Comparison of ENCODE assay signal across 17 cellular contexts in the genomic region with DNA sequence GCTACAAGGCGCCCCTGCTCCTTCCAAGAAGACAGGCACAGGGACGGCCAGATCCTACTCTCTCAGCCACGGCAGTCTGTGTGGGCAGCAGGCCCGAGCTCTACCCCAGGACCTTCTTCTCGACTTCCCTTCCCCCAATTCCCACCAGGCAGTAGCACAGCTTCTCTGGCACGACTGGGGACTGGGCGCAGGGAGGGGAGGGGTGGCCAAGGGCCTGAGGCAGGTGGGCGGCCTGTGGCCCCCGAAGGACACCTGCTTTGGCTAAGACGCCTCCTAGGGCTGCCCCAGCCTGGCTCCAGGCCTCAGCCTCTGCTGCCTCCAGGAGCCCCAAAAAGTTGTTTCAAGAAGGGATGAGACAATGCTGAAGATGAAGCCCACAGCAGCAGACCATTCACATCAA. TPM values are rescaled to one million over a fixed set of nuclear protein-coding genes. Genes with fewer than 3 reads are reported as not detected.
DNase-seq lines count a peak whose midpoint lies in the region.
"Had no signal": no experiment of that assay in that cellular context is flagged by ENCODE, and none has a peak within 500 bp of the region (broad histone marks: within the 10 kb centered on the region; RNA-seq: fewer than 3 reads in every experiment).

No MANE protein-coding gene starts in this region.

- no peak overlapping the region for H3K18ac ChIP-seq in neuronal stem cell (ENCODE audit: low read length)

- H2BK120ac ChIP-seq in neuronal stem cell (ENCODE audit: low read depth, low read length), result no peak overlapping the region

- H3K27me3 ChIP-seq in neuronal stem cell (ENCODE audit: control insufficient read depth in 3 of 3, insufficient read depth in 3 of 3, low read depth in 1 of 3, low read length in 3 of 3), result no peaks in the 10 kb centered on the region
- H3K27me3 ChIP-seq: BLaER1 treated with 17β-estradiol and CSF1 and Interleukin-3, amounts not matched to agents 10 nM and 100 nM had no signal

- peaks cover 3% of the 10 kb centered on the region for H3K4me1 Mint-ChIP-seq in activated T-helper 1 cell treated with anti-CD3 and anti-CD28 coated beads, Interleukin-12 subunit alpha, Interleukin-12 subunit beta, Interleukin-2, Interleukin-4 antibody, amounts not matched to agents 30 ng/mL and 10 ng/mL and 1 ng/mL, durations not matched to agents 14 hours and 24 hours and 36 hours (ENCODE audit: low read depth)

- no peak overlapping the region for H3K23ac ChIP-seq in neuronal stem cell (ENCODE audit: low read depth, low read length, poor library complexity)

- no peak overlapping the region for H2BK15ac ChIP-seq in neuronal stem cell (ENCODE audit: low read length)

- H3K27ac Mint-ChIP-seq in activated T-helper 1 cell treated with anti-CD3 and anti-CD28 coated beads, Interleukin-12 subunit alpha, Interleukin-12 subunit beta, Interleukin-2, Interleukin-4 antibody, amounts not matched to agents 30 ng/mL and 10 ng/mL and 1 ng/mL, durations not matched to agents 14 hours and 24 hours and 36 hours, result no peak overlapping the region
- H3K27ac Mint-ChIP-seq: B cell; CD4-positive, alpha-beta T cell; CD8-positive, alpha-beta T cell had no signal

- no peak overlapping the region for H3K27ac ChIP-seq in neuronal stem cell (replicated peaks; ENCODE audit: low read length)
- H3K27ac ChIP-seq: BLaER1 treated with 17β-estradiol and CSF1 and Interleukin-3, amounts not matched to agents 10 nM and 100 nM; C4-2B had no signal

- no peaks in the 10 kb centered on the region for H3K27me3 Mint-ChIP-seq in activated T-helper 1 cell treated with anti-CD3 and anti-CD28 coated beads, Interleukin-12 subunit alpha, Interleukin-12 subunit beta, Interleukin-2, Interleukin-4 antibody, amounts not matched to agents 30 ng/mL and 10 ng/mL and 1 ng/mL, durations not matched to agents 14 hours and 24 hours and 36 hours (ENCODE audit: insufficient read depth)
- H3K27me3 Mint-ChIP-seq: B cell; CD4-positive, alpha-beta T cell had no signal

- no peak overlapping the region for H3K4me3 ChIP-seq in neuronal stem cell (ENCODE audit: low read length in 2 of 2)
- H3K4me3 ChIP-seq: BLaER1 treated with 17β-estradiol and CSF1 and Interleukin-3, amounts not matched to agents 10 nM and 100 nM had no signal

- H3K4ac ChIP-seq in neuronal stem cell (ENCODE audit: low read length), result no peak overlapping the region

- peaks cover 3% of the 10 kb centered on the region for H3K36me3 Mint-ChIP-seq in activated T-helper 1 cell treated with anti-CD3 and anti-CD28 coated beads, Interleukin-12 subunit alpha, Interleukin-12 subunit beta, Interleukin-2, Interleukin-4 antibody, amounts not matched to agents 30 ng/mL and 10 ng/mL and 1 ng/mL, durations not matched to agents 14 hours and 24 hours and 36 hours (ENCODE audit: low read depth)
- H3K36me3 Mint-ChIP-seq: CD8-positive, alpha-beta T cell had no signal

- peak overlapping the region; percentile 10 for H3K14ac ChIP-seq in neuronal stem cell (ENCODE audit: low read length)

- no CpG with 5 or more reads among the region's 10 CpGs for WGBS in neuronal stem cell (ENCODE audit: extremely low coverage in 2 of 2, insufficient read length in 2 of 2, insufficient replicate concordance in 1 of 2), 2 donors

- H3K4me2 ChIP-seq in neuronal stem cell (ENCODE audit: insufficient read depth, low read length, poor library complexity, severe bottlenecking), result no peak overlapping the region
- H3K4me2 ChIP-seq: BLaER1 treated with 17β-estradiol and CSF1 and Interleukin-3, amounts not matched to agents 10 nM and 100 nM had no signal

- H3K9ac ChIP-seq in neuronal stem cell (ENCODE audit: low read depth, low read length, poor library complexity), result peak overlapping the region; percentile 36
- H3K9ac ChIP-seq: BLaER1 treated with 17β-estradiol and CSF1 and Interleukin-3, amounts not matched to agents 10 nM and 100 nM had no signal

- H3K79me1 ChIP-seq in neuronal stem cell (ENCODE audit: low read depth, low read length), result no peaks in the 10 kb centered on the region

- H3K36me3 ChIP-seq in neuronal stem cell (replicated peaks in 1 of 2; ENCODE audit: control insufficient read depth in 2 of 2, insufficient read depth in 2 of 2, low read length in 2 of 2), result no peaks in the 10 kb centered on the region
- H3K36me3 ChIP-seq: BLaER1 treated with 17β-estradiol and CSF1 and Interleukin-3, amounts not matched to agents 10 nM and 100 nM had no signal

- H4K8ac ChIP-seq in neuronal stem cell (ENCODE audit: low read depth, low read length), result no peak overlapping the region

- intact Hi-C loops in activated T-helper 1 cell treated with anti-CD3 and anti-CD28 coated beads, Interleukin-12 subunit alpha, Interleukin-12 subunit beta, Interleukin-2, Interleukin-4 antibody, amounts not matched to agents 30 ng/mL and 10 ng/mL and 1 ng/mL, durations not matched to agents 14 hours and 24 hours and 36 hours (cut with micrococcal nuclease), result no loop called here

- peaks cover 0 to 3% of the 10 kb centered on the region in 2 donors for H3K9me3 ChIP-seq in neuronal stem cell (replicated peaks in 1 of 2; ENCODE audit: control insufficient read depth in 2 of 2, insufficient read depth in 1 of 2, low read depth in 1 of 2, low read length in 2 of 2)
- H3K9me3 ChIP-seq: Caco-2 had no signal

- H3K9me3 Mint-ChIP-seq in activated T-helper 1 cell treated with anti-CD3 and anti-CD28 coated beads, Interleukin-12 subunit alpha, Interleukin-12 subunit beta, Interleukin-2, Interleukin-4 antibody, amounts not matched to agents 30 ng/mL and 10 ng/mL and 1 ng/mL, durations not matched to agents 14 hours and 24 hours and 36 hours, result peaks cover under 1% of the 10 kb centered on the region
- H3K9me3 Mint-ChIP-seq: CD4-positive, alpha-beta T cell had no signal

- no peak overlapping the region for H2BK12ac ChIP-seq in neuronal stem cell (ENCODE audit: low read length)

- no peak overlapping the region for H2AFZ ChIP-seq in neuronal stem cell (ENCODE audit: low read length)

- no peak overlapping the region for H4K91ac ChIP-seq in neuronal stem cell (ENCODE audit: low read depth, low read length, poor library complexity)

- no peak overlapping the region for H2BK5ac ChIP-seq in neuronal stem cell (ENCODE audit: low read length)

- peak; percentile 5 for DNase-seq in activated gamma-delta T cell (lab: John Stamatoyannopoulos, UW)
- no peak for DNase-seq in activated gamma-delta T cell treated with Interleukin-2 at 50 U/mL for 16 hours
- DNase-seq in neuronal stem cell (ENCODE audit: low spot score), result no peak
- DNase-seq in AG08395 (ENCODE audit: low spot score), result no peak
- no peak for DNase-seq in activated T-helper 1 cell treated with anti-CD3 and anti-CD28 coated beads, Interleukin-12 subunit alpha, Interleukin-12 subunit beta, Interleukin-2, Interleukin-4 antibody, amounts not matched to agents 30 ng/mL and 10 ng/mL and 1 ng/mL, durations not matched to agents 14 hours and 24 hours and 36 hours (ENCODE audit: low spot score)
- DNase-seq: 8988T; ACHN; AML-193; Caco-2; Calu3; CD4-positive, alpha-beta T cell; CD8-positive, alpha-beta T cell; DMS79 treated with DMSO at 0.1 percent for 48 hours; GF-D8 had no signal

- no peaks in the 10 kb centered on the region for H3K4me1 ChIP-seq in neuronal stem cell (ENCODE audit: control insufficient read depth in 2 of 2, insufficient read depth in 1 of 2, low read depth in 1 of 2, low read length in 2 of 2)
- H3K4me1 ChIP-seq: Caco-2 had no signal

- H3K4me3 Mint-ChIP-seq in activated T-helper 1 cell treated with anti-CD3 and anti-CD28 coated beads, Interleukin-12 subunit alpha, Interleukin-12 subunit beta, Interleukin-2, Interleukin-4 antibody, amounts not matched to agents 30 ng/mL and 10 ng/mL and 1 ng/mL, durations not matched to agents 14 hours and 24 hours and 36 hours, result no peak overlapping the region
- H3K4me3 Mint-ChIP-seq: B cell; CD4-positive, alpha-beta T cell; CD8-positive, alpha-beta T cell had no signal

- no peak overlapping the region for H2AK5ac ChIP-seq in neuronal stem cell (ENCODE audit: low read depth, low read length)

RNA-seq across cellular contexts. Expression of gene IRF2, which starts 24.2 kb away (rescaled TPM):
- 12.7 TPM for polyA plus RNA-seq in neuronal stem cell (2013, experiment 1 of 2)
- polyA plus RNA-seq in neuronal stem cell (2013, experiment 2 of 2), result 12.8 TPM
- total RNA-seq in activated T-helper 1 cell treated with anti-CD3 and anti-CD28 coated beads, Interleukin-12 subunit alpha, Interleukin-12 subunit beta, Interleukin-2, Interleukin-4 antibody, amounts not matched to agents 30 ng/mL and 10 ng/mL and 1 ng/mL, durations not matched to agents 14 hours and 24 hours and 36 hours, result 64.2 and 75.8 TPM in 2 replicates
